9 cellular contexts compared by ENCODE assay signal in the genomic region with DNA sequence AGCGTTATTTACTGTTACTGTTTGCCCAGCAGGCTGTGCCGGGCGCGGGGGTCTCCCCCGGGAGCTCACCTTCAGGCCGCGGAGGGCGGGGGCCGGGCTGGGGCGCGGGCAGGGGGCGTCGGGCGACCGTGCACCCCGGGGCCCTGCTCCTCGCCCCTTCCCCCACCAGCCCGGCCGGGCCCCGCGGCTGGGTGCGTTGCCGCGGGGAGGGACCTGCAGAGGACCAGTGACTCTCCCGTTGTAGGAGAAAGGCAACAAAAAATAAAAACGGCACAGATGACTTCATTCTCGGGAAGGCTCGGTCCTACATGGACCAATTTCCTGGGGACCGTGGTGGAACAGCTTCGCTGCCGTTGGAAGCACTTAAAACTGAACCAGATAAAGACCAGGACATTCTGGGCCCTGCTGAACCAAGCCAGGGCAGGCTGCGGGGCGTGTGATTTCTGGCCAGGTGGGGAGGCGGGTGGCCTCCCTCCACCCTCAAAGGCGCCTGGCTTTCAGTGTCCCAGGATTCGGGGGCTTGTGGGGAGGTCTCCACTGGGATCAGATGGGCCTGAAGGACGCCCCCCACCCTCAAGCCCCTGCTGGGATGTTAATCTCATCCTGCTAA. TPM values are rescaled to one million over a fixed set of nuclear protein-coding genes. Genes with fewer than 3 reads are reported as not detected.
DNase-seq lines count a peak whose midpoint lies in the region; ATAC-seq and TF ChIP-seq lines count a peak whose summit lies in the region.
"Had no signal": no experiment of that assay in that cellular context is flagged by ENCODE, and none has a peak within 500 bp of the region (broad histone marks: within the 10 kb centered on the region; RNA-seq: fewer than 3 reads in every experiment).

No MANE protein-coding gene starts in this region.

- H3K9me3 Mint-ChIP-seq in progenitor cell of endocrine pancreas (ENCODE audit: low read depth) = no peaks in the 10 kb centered on the region
- H3K9me3 Mint-ChIP-seq in activated naive CD4-positive, alpha-beta T cell treated with anti-CD3 and anti-CD28 coated beads for 36 hours = no peaks in the 10 kb centered on the region

- peak overlapping the region; percentile 97 for H3K27ac Mint-ChIP-seq in progenitor cell of endocrine pancreas
- no peak overlapping the region for H3K27ac Mint-ChIP-seq in activated naive CD4-positive, alpha-beta T cell treated with anti-CD3 and anti-CD28 coated beads for 36 hours

- peak overlapping the region; percentile 50 for H3K4me3 Mint-ChIP-seq in progenitor cell of endocrine pancreas (ENCODE audit: low read depth)
- H3K4me3 Mint-ChIP-seq in activated naive CD4-positive, alpha-beta T cell treated with anti-CD3 and anti-CD28 coated beads for 36 hours = no peak overlapping the region

- ATAC-seq in Right ventricle myocardium inferior (peak; percentile 27), HG03460 (IDR thresholded peaks at IDR 0.05; ENCODE audit: unreplicated experiment) (no peak)

- intact Hi-C loops in Right ventricle myocardium inferior (cut with DNase I) = loop anchor here (5.0 to 10.0 kb wide), 3 partner anchors 98 to 325 kb away; no protein-coding TSS in a partner anchor
- intact Hi-C loops in activated naive CD4-positive, alpha-beta T cell treated with anti-CD3 and anti-CD28 coated beads for 36 hours (cut with micrococcal nuclease) = no loop called here

- CTCF ChIA-PET in activated naive CD4-positive, alpha-beta T cell treated with anti-CD3 and anti-CD28 coated beads for 36 hours (lab: Charles Lee) = no interaction called here

- peak; percentile 51 for DNase-seq in DMS153 treated with DMSO at 0.1 percent for 48 hours (lab: John Stamatoyannopoulos, UW; ENCODE audit: unreplicated experiment)
- DNase-seq in RPMI7951 (ENCODE audit: low read depth) = peak; percentile 16
- DNase-seq in Right ventricle myocardium inferior (ENCODE audit: missing footprints) = no peak
- DNase-seq in progenitor cell of endocrine pancreas (ENCODE audit: low spot score, unreplicated experiment) = no peak
- DNase-seq in activated CD4-positive, CD25-positive, alpha-beta regulatory T cell treated with anti-CD3 and anti-CD28 coated beads, Interleukin-2, amount 50 U/mL, for 72 hours = no peak
- no peak for DNase-seq in activated naive CD4-positive, alpha-beta T cell treated with anti-CD3 and anti-CD28 coated beads for 36 hours
- no peak for DNase-seq in kidney glomerular epithelial cell (lab: John Stamatoyannopoulos, UW)
- DNase-seq: RPMI8226 had no signal

- H3K4me1 Mint-ChIP-seq in progenitor cell of endocrine pancreas (ENCODE audit: low read depth) = peaks cover 32% of the 10 kb centered on the region
- peaks cover 3% of the 10 kb centered on the region for H3K4me1 Mint-ChIP-seq in activated naive CD4-positive, alpha-beta T cell treated with anti-CD3 and anti-CD28 coated beads for 36 hours (ENCODE audit: low read depth)

- no peaks in the 10 kb centered on the region for H3K27me3 Mint-ChIP-seq in progenitor cell of endocrine pancreas
- H3K27me3 Mint-ChIP-seq in activated naive CD4-positive, alpha-beta T cell treated with anti-CD3 and anti-CD28 coated beads for 36 hours (ENCODE audit: low read depth) = peaks cover 29% of the 10 kb centered on the region

- H3K36me3 Mint-ChIP-seq in progenitor cell of endocrine pancreas (ENCODE audit: insufficient read depth) = no peaks in the 10 kb centered on the region
- H3K36me3 Mint-ChIP-seq in activated naive CD4-positive, alpha-beta T cell treated with anti-CD3 and anti-CD28 coated beads for 36 hours (ENCODE audit: low read depth) = no peaks in the 10 kb centered on the region

- no peak for TF ChIP-seq CTCF in progenitor cell of endocrine pancreas (IDR thresholded peaks at IDR 0.05; ENCODE audit: unreplicated experiment)

RNA-seq across cellular contexts. Expression of gene IGLL1, which starts 57.3 kb away (rescaled TPM):
- total RNA-seq in RPMI7951 (2014; rRNA removed; shearing (Covaris generic)) = not detected in 2 replicates
- total RNA-seq in Right ventricle myocardium inferior (not detected), progenitor cell of endocrine pancreas (not detected in 2 replicates)
- not detected for total RNA-seq in activated naive CD4-positive, alpha-beta T cell treated with anti-CD3 and anti-CD28 coated beads for 36 hours

Comparison
In these comparisons a context has a peak if more than half of its experiments do, and no peak if none do; other contexts are left out.
1. DNase-seq: peak in DMS153 treated with DMSO at 0.1 percent for 48 hours (single experiment) and RPMI7951 (single experiment); none in Right ventricle myocardium inferior (single experiment), progenitor cell of endocrine pancreas (single experiment), activated CD4-positive, CD25-positive, alpha-beta regulatory T cell treated with anti-CD3 and anti-CD28 coated beads, Interleukin-2, amount 50 U/mL, for 72 hours (single experiment), activated naive CD4-positive, alpha-beta T cell treated with anti-CD3 and anti-CD28 coated beads for 36 hours (single experiment) and kidney glomerular epithelial cell (single experiment).